20 cellular contexts compared by ENCODE assay signal in genomic region chr5:3534997-3535396, GRCh38.
DNase-seq lines count a peak whose midpoint lies in the region; ATAC-seq, FAIRE-seq and TF ChIP-seq lines count a peak whose summit lies in the region.
"Had no signal": no experiment of that assay in that cellular context is flagged by ENCODE, and none has a peak within 500 bp of the region (broad histone marks: within the 10 kb centered on the region; RNA-seq: fewer than 3 reads in every experiment).

No MANE protein-coding gene starts in this region.

- TF ChIP-seq RAD21 in HepG2 (CRISPR knock-in tag; IDR thresholded peaks at IDR 0.05), result no peak

- WGBS in HepG2 (ENCODE audit: low lambda C conversion rate), result 71% methylated on average over 9 of the region's 13 CpGs
- WGBS in right lobe of liver (ENCODE audit: insufficient coverage, low coverage, low lambda C conversion rate, missing lambda C conversion rate), result 60% methylated on average over 4 of the region's 13 CpGs
- WGBS in heart right ventricle, 2 donors, result 93 to 95% methylated on average over 13 of the region's 13 CpGs

- H3K9me3 Mint-ChIP-seq in neural progenitor cell, result peaks cover 15% of the 10 kb centered on the region
- H3K9me3 Mint-ChIP-seq: CD4-positive, alpha-beta T cell had no signal

- no TSS peak for BruUV-seq in HepG2 (replicated peaks; lab: Mats Ljungman, UMichigan)

- H2AFZ ChIP-seq in HepG2 (ENCODE audit: low read length) (no peak overlapping the region), neural progenitor cell (replicated peaks) (no peak overlapping the region)
- H2AFZ ChIP-seq: GM23248 had no signal

- H3K9ac ChIP-seq in HepG2 (ENCODE audit: insufficient read depth, low read depth, low read length), result no peak overlapping the region
- no peak overlapping the region for H3K9ac ChIP-seq in neural progenitor cell
- H3K9ac ChIP-seq: GM23248, KMS-11 had no signal

- H3K27me3 Mint-ChIP-seq in neural progenitor cell (ENCODE audit: insufficient read depth, low read depth), result peaks cover 6% of the 10 kb centered on the region
- H3K27me3 Mint-ChIP-seq: CD4-positive, alpha-beta T cell had no signal

- no peaks in the 10 kb centered on the region for H3K79me2 ChIP-seq in HepG2 (ENCODE audit: insufficient read depth, low read length)
- no peaks in the 10 kb centered on the region for H3K79me2 ChIP-seq in neural progenitor cell (ENCODE audit: low read depth)

- H3K4me1 ChIP-seq in HepG2 (ENCODE audit: insufficient read depth, low read length), result no peaks in the 10 kb centered on the region
- no peaks in the 10 kb centered on the region for H3K4me1 ChIP-seq in right lobe of liver
- H3K4me1 ChIP-seq in neural progenitor cell, result peaks cover 9% of the 10 kb centered on the region
- H3K4me1 ChIP-seq in heart right ventricle, result no peaks in the 10 kb centered on the region
- H3K4me1 ChIP-seq: A549 had no signal

- no peak for ATAC-seq in HepG2
- no peak for ATAC-seq in right lobe of liver
- ATAC-seq in heart right ventricle, result no peak
- ATAC-seq: A549 had no signal

- H3K27ac Mint-ChIP-seq in neural progenitor cell, result peak overlapping the region; percentile 72
- H3K27ac Mint-ChIP-seq: CD4-positive, alpha-beta T cell had no signal

- FAIRE-seq in HepG2 (lab: Jason Lieb, UNC) (no peak), D721Med (lab: Jason Lieb, UNC) (no peak)
- FAIRE-seq: A549, GM12892, GM18507, HTR-8/SVneo had no signal

- no peaks in the 10 kb centered on the region for H3F3A ChIP-seq in neural progenitor cell (ENCODE audit: low read depth)

- no peaks in the 10 kb centered on the region for H4K20me1 ChIP-seq in HepG2 (ENCODE audit: insufficient read depth, low read length)
- H4K20me1 ChIP-seq in neural progenitor cell (ENCODE audit: low read depth), result no peaks in the 10 kb centered on the region

- CTCF ChIA-PET in HepG2 (lab: Yijun Ruan, JAX; ENCODE audit: low intra/inter-chr PET ratio, low total read pairs), result no interaction called here

- H3K4me3 ChIP-seq in HepG2 (replicated peaks in 1 of 3; ENCODE audit: insufficient read depth in 1 of 3, low read depth in 2 of 3, low read length in 3 of 3), result no peak overlapping the region
- no peak overlapping the region for H3K4me3 ChIP-seq in right lobe of liver
- no peak overlapping the region for H3K4me3 ChIP-seq in neural progenitor cell
- no peak overlapping the region for H3K4me3 ChIP-seq in heart right ventricle
- H3K4me3 ChIP-seq: A549, GM23248 had no signal

- no peak overlapping the region for H3K4me3 Mint-ChIP-seq in neural progenitor cell
- H3K4me3 Mint-ChIP-seq: CD4-positive, alpha-beta T cell had no signal

- H3K4me2 ChIP-seq in HepG2 (ENCODE audit: low read depth, low read length), result no peak overlapping the region
- H3K4me2 ChIP-seq in neural progenitor cell, result no peak overlapping the region
- H3K4me2 ChIP-seq: A549, KMS-11 had no signal

- intact Hi-C loops in HepG2 (cut with micrococcal nuclease; ENCODE audit: unreplicated experiment), result no loop called here
- intact Hi-C loops in right lobe of liver (cut with DNase I), result no loop called here
- intact Hi-C loops in heart right ventricle (cut with DNase I), result no loop called here

- H3K36me3 Mint-ChIP-seq in neural progenitor cell, result no peaks in the 10 kb centered on the region

- in situ Hi-C loops in HepG2 (cut with HindIII; ENCODE audit: extremely low pct_ligation_motif_present, low pct_unique_long_range_greater_than_20kb), result no loop called here

- TF ChIP-seq CTCF in HepG2 (CRISPR knock-in tag; IDR thresholded peaks at IDR 0.05) (no peak), right lobe of liver (IDR thresholded peaks at IDR 0.05) (no peak), neural progenitor cell (IDR thresholded peaks at IDR 0.05) (no peak), D721Med (IDR thresholded peaks at IDR 0.05; ENCODE audit: insufficient read depth, missing control alignments) (no peak), heart right ventricle (IDR thresholded peaks at IDR 0.05) (no peak)

- H3K27ac ChIP-seq in HepG2 (ENCODE audit: extremely low read length, insufficient read depth, low read length) (no peak overlapping the region), right lobe of liver (no peak overlapping the region), neural progenitor cell (no peak overlapping the region), heart right ventricle (no peak overlapping the region)
- H3K27ac ChIP-seq: 22Rv1, A549, C4-2B, GM23248, KMS-11 had no signal

- no peaks in the 10 kb centered on the region for H3K36me3 ChIP-seq in HepG2 (replicated peaks in 1 of 2; ENCODE audit: control insufficient read depth in 1 of 2, insufficient read depth in 2 of 2, low read length in 2 of 2)
- no peaks in the 10 kb centered on the region for H3K36me3 ChIP-seq in right lobe of liver
- no peaks in the 10 kb centered on the region for H3K36me3 ChIP-seq in neural progenitor cell
- H3K36me3 ChIP-seq in heart right ventricle, result no peaks in the 10 kb centered on the region

- H3K27me3 ChIP-seq in HepG2 (ENCODE audit: control insufficient read depth in 1 of 2, insufficient read depth in 2 of 2, low read length in 2 of 2), result no peaks in the 10 kb centered on the region
- no peaks in the 10 kb centered on the region for H3K27me3 ChIP-seq in right lobe of liver
- H3K27me3 ChIP-seq in neural progenitor cell, result no peaks in the 10 kb centered on the region
- H3K27me3 ChIP-seq in heart right ventricle, result peaks cover 0 to 6% (median 0%) of the 10 kb centered on the region in 7 donors

- POLR2A ChIA-PET in HepG2 (lab: Yijun Ruan, JAX), result no interaction called here

- TF ChIP-seq EP300 in HepG2 (IDR thresholded peaks at IDR 0.05; ENCODE audit: low read depth in 2 of 2, low read length in 2 of 2) (no peak), HepG2 (CRISPR knock-in tag; IDR thresholded peaks at IDR 0.05; ENCODE audit: borderline replicate concordance) (no peak)

- H3K9me3 ChIP-seq in HepG2 (ENCODE audit: low read length) (no peaks in the 10 kb centered on the region), right lobe of liver (no peaks in the 10 kb centered on the region), neural progenitor cell (ENCODE audit: low read depth) (no peaks in the 10 kb centered on the region), heart right ventricle (peaks cover 0 to 19% (median 0%) of the 10 kb centered on the region in 11 donors)
- H3K9me3 ChIP-seq: A549 had no signal

- no peak for DNase-seq in HepG2 (ENCODE audit: low spot score)
- no peak for DNase-seq in right lobe of liver
- peak; percentile 22 for DNase-seq in ecto neural progenitor cell (ENCODE audit: low spot score)
- DNase-seq in neural progenitor cell (ENCODE audit: low spot score), result no peak
- no peak for DNase-seq in D721Med (ENCODE audit: insufficient read length, low spot score)
- DNase-seq in heart right ventricle, result no peak
- no peak for DNase-seq in midbrain (lab: John Stamatoyannopoulos, UW)
- DNase-seq: AML-193; Caco-2; CD4-positive, alpha-beta T cell; DMS79 treated with DMSO at 0.1 percent for 48 hours; GDM1; GM23248 had no signal

- TF ChIP-seq POLR2A in HepG2 (IDR thresholded peaks at IDR 0.05; ENCODE audit: insufficient read depth in 1 of 2, low read depth in 2 of 2, low read length in 2 of 2) (no peak), right lobe of liver (IDR thresholded peaks at IDR 0.05) (no peak)

- H3K4me1 Mint-ChIP-seq in neural progenitor cell, result peaks cover 13% of the 10 kb centered on the region

TF ChIP-seq in HepG2, 621 proteins besides CTCF, POLR2A, EP300 and RAD21:
- TF ChIP-seq ATF3 (CRISPR knock-in tag; IDR thresholded peaks at IDR 0.05) (no peak), MXD4 (CRISPR knock-in tag; IDR thresholded peaks at IDR 0.05) (no peak), NFIC (IDR thresholded peaks at IDR 0.05; ENCODE audit: low read length) (no peak), ATF4 (CRISPR knock-in tag; IDR thresholded peaks at IDR 0.05) (no peak), NFE2L2 (IDR thresholded peaks at IDR 0.05; ENCODE audit: low read length) (0 out of 2 replicates have a peak, but pooled peaks have one; percentile 33)
